Comparison of ENCODE assay signal across 1 cellular context in the genomic region with DNA sequence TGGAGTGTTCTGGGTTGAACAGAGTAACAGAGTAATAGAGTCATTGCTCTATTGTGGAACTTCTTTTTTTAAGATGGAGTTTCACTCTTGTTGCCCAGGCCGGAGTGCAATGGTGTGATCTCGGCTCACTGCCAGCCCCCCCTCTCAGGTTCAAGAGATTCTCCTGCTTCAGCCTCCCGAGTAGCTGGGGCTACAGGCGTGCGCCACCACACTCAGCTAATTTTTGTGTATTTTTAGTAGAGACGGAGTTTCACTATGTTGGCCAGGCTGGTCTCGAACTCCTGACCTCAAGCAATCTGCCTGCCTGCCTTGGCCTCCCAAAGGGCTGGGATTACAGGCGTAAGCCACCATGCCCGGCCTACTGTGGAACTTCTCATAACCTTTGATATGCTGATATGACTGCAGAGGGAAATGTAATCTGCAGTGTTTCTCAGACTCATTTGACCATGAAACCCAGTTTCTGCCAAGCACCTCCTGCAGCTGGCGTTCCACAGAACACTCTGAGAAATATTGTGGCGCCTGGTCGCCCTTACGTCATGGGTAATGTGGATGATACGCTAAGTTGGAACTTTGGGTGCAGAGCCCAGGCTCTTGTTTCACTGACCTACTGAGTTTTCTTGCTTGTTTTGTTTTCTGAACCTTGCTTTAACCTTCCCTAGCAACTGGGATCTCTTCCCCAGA.
TF ChIP-seq lines count a peak whose summit lies in the region.

No MANE protein-coding gene starts in this region.

TF ChIP-seq in GM12878, 131 proteins besides CTCF, POLR2A, EP300 and RAD21 (continued from another document and continues in another):
- TF ChIP-seq, protein P1, sequence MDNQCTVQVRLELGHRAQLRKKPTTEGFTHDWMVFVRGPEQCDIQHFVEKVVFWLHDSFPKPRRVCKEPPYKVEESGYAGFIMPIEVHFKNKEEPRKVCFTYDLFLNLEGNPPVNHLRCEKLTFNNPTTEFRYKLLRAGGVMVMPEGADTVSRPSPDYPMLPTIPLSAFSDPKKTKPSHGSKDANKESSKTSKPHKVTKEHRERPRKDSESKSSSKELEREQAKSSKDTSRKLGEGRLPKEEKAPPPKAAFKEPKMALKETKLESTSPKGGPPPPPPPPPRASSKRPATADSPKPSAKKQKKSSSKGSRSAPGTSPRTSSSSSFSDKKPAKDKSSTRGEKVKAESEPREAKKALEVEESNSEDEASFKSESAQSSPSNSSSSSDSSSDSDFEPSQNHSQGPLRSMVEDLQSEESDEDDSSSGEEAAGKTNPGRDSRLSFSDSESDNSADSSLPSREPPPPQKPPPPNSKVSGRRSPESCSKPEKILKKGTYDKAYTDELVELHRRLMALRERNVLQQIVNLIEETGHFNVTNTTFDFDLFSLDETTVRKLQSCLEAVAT (IDR thresholded peaks at IDR 0.05): no peak
- TF ChIP-seq IRF4 (IDR thresholded peaks at IDR 0.05; ENCODE audit: low read depth, low read length) (0 out of 2 replicates have a peak, but pooled peaks have one; percentile 8), POLR2AphosphoS5 (IDR thresholded peaks at IDR 0.05; ENCODE audit: low read length) (peak; percentile 33; the same call in 1 of the 2 replicates), NRF1 (conservative IDR thresholded peaks at IDR 0.05; ENCODE audit: low read depth, low read length) (no peak), MYB (IDR thresholded peaks at IDR 0.05; ENCODE audit: borderline replicate concordance, low read depth, low read length) (no peak), NFXL1 (IDR thresholded peaks at IDR 0.05; ENCODE audit: borderline replicate concordance) (no peak), ATF7 (IDR thresholded peaks at IDR 0.05; ENCODE audit: low read depth) (peak; percentile 87), CHD2 (IDR thresholded peaks at IDR 0.05; ENCODE audit: borderline replicate concordance, low read depth, low read length) (no peak), TAF1 (IDR thresholded peaks at IDR 0.05; ENCODE audit: borderline replicate concordance, low read depth, low read length) (no peak), SMARCA5 (IDR thresholded peaks at IDR 0.05) (no peak; the same call in 1 of the 2 replicates), ESRRA (IDR thresholded peaks at IDR 0.05; ENCODE audit: low read length) (no peak), MTA3 (IDR thresholded peaks at IDR 0.05; ENCODE audit: borderline replicate concordance, low read length) (no peak), BHLHE40 (IDR thresholded peaks at IDR 0.05; ENCODE audit: borderline replicate concordance in 1 of 2, low read depth in 2 of 2, low read length in 1 of 2) (no peak), RCOR1 (conservative IDR thresholded peaks at IDR 0.05; ENCODE audit: low read depth, low read length) (no peak), CREM (IDR thresholded peaks at IDR 0.05; ENCODE audit: low read depth) (peak; percentile 76), POU2F2 (IDR thresholded peaks at IDR 0.05; ENCODE audit: borderline replicate concordance, low read depth, low read length) (no peak), ZNF274 (IDR thresholded peaks at IDR 0.05; ENCODE audit: insufficient read depth, insufficient read length) (no peak), TBL1XR1 (IDR thresholded peaks at IDR 0.05; ENCODE audit: low read depth, low read length) (no peak), ZZZ3 (IDR thresholded peaks at IDR 0.05; ENCODE audit: control insufficient read depth, insufficient read length, low read depth) (no peak), TARDBP (IDR thresholded peaks at IDR 0.05; ENCODE audit: borderline replicate concordance) (no peak), EGR1 (IDR thresholded peaks at IDR 0.05; ENCODE audit: borderline replicate concordance in 1 of 2, low read depth in 2 of 2, low read length in 2 of 2) (no peak), EED (IDR thresholded peaks at IDR 0.05; ENCODE audit: low read depth) (peak; percentile 28; the same call in 1 of the 2 replicates), RAD51 (IDR thresholded peaks at IDR 0.05) (no peak), KLF5 (IDR thresholded peaks at IDR 0.05; ENCODE audit: partially characterized antibody) (no peak), BCL11A (IDR thresholded peaks at IDR 0.05; ENCODE audit: low read depth, low read length) (0 out of 2 replicates have a peak, but pooled peaks have one; percentile 32), NR2F1 (conservative IDR thresholded peaks at IDR 0.05) (no peak), MXI1 (IDR thresholded peaks at IDR 0.05; ENCODE audit: low read depth, low read length) (no peak), RUNX3 (IDR thresholded peaks at IDR 0.05; ENCODE audit: low read length) (peak; percentile 41), IKZF2 (IDR thresholded peaks at IDR 0.05) (peak in 1 of 2 experiments; percentile 27; a peak in 1 of 4 replicates), CBFB (IDR thresholded peaks at IDR 0.05; ENCODE audit: low read depth) (no peak), SMAD5 (IDR thresholded peaks at IDR 0.05; ENCODE audit: low read depth) (no peak), TCF3 (IDR thresholded peaks at IDR 0.05; ENCODE audit: borderline replicate concordance, insufficient read depth, low read depth, low read length) (peak; percentile 78), ZNF24 (IDR thresholded peaks at IDR 0.05) (no peak), NR2C1 (IDR thresholded peaks at IDR 0.05) (no peak), SMC3 (IDR thresholded peaks at IDR 0.05; ENCODE audit: borderline replicate concordance, low read length) (no peak), IKZF1 (conservative IDR thresholded peaks at IDR 0.05) (peak; percentile 36; the same call in 1 of the 2 replicates), YY1 (IDR thresholded peaks at IDR 0.05; ENCODE audit: low read depth, low read length) (no peak), FOXK2 (IDR thresholded peaks at IDR 0.05) (no peak), ZBED1 (IDR thresholded peaks at IDR 0.05; ENCODE audit: borderline replicate concordance) (no peak), SP1 (IDR thresholded peaks at IDR 0.05; ENCODE audit: low read depth, low read length) (no peak), ASH2L (IDR thresholded peaks at IDR 0.05; ENCODE audit: borderline replicate concordance, low read depth) (no peak), PAX8 (IDR thresholded peaks at IDR 0.05) (no peak), CBX3 (IDR thresholded peaks at IDR 0.05; ENCODE audit: borderline replicate concordance, low read depth) (no peak), JUNB (IDR thresholded peaks at IDR 0.05) (no peak), HDAC2 (IDR thresholded peaks at IDR 0.05) (no peak)
- TF ChIP-seq, protein P2, sequence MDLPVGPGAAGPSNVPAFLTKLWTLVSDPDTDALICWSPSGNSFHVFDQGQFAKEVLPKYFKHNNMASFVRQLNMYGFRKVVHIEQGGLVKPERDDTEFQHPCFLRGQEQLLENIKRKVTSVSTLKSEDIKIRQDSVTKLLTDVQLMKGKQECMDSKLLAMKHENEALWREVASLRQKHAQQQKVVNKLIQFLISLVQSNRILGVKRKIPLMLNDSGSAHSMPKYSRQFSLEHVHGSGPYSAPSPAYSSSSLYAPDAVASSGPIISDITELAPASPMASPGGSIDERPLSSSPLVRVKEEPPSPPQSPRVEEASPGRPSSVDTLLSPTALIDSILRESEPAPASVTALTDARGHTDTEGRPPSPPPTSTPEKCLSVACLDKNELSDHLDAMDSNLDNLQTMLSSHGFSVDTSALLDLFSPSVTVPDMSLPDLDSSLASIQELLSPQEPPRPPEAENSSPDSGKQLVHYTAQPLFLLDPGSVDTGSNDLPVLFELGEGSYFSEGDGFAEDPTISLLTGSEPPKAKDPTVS (IDR thresholded peaks at IDR 0.05; ENCODE audit: low read depth, low read length): no peak
- TF ChIP-seq, protein P3, sequence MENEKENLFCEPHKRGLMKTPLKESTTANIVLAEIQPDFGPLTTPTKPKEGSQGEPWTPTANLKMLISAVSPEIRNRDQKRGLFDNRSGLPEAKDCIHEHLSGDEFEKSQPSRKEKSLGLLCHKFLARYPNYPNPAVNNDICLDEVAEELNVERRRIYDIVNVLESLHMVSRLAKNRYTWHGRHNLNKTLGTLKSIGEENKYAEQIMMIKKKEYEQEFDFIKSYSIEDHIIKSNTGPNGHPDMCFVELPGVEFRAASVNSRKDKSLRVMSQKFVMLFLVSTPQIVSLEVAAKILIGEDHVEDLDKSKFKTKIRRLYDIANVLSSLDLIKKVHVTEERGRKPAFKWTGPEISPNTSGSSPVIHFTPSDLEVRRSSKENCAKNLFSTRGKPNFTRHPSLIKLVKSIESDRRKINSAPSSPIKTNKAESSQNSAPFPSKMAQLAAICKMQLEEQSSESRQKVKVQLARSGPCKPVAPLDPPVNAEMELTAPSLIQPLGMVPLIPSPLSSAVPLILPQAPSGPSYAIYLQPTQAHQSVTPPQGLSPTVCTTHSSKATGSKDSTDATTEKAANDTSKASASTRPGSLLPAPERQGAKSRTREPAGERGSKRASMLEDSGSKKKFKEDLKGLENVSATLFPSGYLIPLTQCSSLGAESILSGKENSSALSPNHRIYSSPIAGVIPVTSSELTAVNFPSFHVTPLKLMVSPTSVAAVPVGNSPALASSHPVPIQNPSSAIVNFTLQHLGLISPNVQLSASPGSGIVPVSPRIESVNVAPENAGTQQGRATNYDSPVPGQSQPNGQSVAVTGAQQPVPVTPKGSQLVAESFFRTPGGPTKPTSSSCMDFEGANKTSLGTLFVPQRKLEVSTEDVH (IDR thresholded peaks at IDR 0.05; ENCODE audit: low read depth, partially characterized antibody): no peak
- TF ChIP-seq, protein P4, sequence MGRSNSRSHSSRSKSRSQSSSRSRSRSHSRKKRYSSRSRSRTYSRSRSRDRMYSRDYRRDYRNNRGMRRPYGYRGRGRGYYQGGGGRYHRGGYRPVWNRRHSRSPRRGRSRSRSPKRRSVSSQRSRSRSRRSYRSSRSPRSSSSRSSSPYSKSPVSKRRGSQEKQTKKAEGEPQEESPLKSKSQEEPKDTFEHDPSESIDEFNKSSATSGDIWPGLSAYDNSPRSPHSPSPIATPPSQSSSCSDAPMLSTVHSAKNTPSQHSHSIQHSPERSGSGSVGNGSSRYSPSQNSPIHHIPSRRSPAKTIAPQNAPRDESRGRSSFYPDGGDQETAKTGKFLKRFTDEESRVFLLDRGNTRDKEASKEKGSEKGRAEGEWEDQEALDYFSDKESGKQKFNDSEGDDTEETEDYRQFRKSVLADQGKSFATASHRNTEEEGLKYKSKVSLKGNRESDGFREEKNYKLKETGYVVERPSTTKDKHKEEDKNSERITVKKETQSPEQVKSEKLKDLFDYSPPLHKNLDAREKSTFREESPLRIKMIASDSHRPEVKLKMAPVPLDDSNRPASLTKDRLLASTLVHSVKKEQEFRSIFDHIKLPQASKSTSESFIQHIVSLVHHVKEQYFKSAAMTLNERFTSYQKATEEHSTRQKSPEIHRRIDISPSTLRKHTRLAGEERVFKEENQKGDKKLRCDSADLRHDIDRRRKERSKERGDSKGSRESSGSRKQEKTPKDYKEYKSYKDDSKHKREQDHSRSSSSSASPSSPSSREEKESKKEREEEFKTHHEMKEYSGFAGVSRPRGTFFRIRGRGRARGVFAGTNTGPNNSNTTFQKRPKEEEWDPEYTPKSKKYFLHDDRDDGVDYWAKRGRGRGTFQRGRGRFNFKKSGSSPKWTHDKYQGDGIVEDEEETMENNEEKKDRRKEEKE (IDR thresholded peaks at IDR 0.05): no peak
- TF ChIP-seq, protein P5, sequence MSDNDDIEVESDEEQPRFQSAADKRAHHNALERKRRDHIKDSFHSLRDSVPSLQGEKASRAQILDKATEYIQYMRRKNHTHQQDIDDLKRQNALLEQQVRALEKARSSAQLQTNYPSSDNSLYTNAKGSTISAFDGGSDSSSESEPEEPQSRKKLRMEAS (IDR thresholded peaks at IDR 0.05; ENCODE audit: low read depth, low read length): no peak
- TF ChIP-seq, protein P6, sequence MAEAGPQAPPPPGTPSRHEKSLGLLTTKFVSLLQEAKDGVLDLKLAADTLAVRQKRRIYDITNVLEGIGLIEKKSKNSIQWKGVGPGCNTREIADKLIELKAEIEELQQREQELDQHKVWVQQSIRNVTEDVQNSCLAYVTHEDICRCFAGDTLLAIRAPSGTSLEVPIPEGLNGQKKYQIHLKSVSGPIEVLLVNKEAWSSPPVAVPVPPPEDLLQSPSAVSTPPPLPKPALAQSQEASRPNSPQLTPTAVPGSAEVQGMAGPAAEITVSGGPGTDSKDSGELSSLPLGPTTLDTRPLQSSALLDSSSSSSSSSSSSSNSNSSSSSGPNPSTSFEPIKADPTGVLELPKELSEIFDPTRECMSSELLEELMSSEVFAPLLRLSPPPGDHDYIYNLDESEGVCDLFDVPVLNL (IDR thresholded peaks at IDR 0.05; ENCODE audit: low read depth, low read length): no peak
- TF ChIP-seq, protein P7, sequence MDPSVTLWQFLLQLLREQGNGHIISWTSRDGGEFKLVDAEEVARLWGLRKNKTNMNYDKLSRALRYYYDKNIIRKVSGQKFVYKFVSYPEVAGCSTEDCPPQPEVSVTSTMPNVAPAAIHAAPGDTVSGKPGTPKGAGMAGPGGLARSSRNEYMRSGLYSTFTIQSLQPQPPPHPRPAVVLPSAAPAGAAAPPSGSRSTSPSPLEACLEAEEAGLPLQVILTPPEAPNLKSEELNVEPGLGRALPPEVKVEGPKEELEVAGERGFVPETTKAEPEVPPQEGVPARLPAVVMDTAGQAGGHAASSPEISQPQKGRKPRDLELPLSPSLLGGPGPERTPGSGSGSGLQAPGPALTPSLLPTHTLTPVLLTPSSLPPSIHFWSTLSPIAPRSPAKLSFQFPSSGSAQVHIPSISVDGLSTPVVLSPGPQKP (IDR thresholded peaks at IDR 0.05; ENCODE audit: low read depth, low read length): no peak
- TF ChIP-seq, protein P8, sequence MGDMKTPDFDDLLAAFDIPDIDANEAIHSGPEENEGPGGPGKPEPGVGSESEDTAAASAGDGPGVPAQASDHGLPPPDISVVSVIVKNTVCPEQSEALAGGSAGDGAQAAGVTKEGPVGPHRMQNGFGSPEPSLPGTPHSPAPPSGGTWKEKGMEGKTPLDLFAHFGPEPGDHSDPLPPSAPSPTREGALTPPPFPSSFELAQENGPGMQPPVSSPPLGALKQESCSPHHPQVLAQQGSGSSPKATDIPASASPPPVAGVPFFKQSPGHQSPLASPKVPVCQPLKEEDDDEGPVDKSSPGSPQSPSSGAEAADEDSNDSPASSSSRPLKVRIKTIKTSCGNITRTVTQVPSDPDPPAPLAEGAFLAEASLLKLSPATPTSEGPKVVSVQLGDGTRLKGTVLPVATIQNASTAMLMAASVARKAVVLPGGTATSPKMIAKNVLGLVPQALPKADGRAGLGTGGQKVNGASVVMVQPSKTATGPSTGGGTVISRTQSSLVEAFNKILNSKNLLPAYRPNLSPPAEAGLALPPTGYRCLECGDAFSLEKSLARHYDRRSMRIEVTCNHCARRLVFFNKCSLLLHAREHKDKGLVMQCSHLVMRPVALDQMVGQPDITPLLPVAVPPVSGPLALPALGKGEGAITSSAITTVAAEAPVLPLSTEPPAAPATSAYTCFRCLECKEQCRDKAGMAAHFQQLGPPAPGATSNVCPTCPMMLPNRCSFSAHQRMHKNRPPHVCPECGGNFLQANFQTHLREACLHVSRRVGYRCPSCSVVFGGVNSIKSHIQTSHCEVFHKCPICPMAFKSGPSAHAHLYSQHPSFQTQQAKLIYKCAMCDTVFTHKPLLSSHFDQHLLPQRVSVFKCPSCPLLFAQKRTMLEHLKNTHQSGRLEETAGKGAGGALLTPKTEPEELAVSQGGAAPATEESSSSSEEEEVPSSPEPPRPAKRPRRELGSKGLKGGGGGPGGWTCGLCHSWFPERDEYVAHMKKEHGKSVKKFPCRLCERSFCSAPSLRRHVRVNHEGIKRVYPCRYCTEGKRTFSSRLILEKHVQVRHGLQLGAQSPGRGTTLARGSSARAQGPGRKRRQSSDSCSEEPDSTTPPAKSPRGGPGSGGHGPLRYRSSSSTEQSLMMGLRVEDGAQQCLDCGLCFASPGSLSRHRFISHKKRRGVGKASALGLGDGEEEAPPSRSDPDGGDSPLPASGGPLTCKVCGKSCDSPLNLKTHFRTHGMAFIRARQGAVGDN (IDR thresholded peaks at IDR 0.05): no peak
